ENCODE assay signal across 25 cellular contexts in genomic region chr9:100587375-100587774, GRCh38. TPM values are rescaled to one million over a fixed set of nuclear protein-coding genes. Genes with fewer than 3 reads are reported as not detected.
DNase-seq lines count a peak whose midpoint lies in the region; ATAC-seq and TF ChIP-seq lines count a peak whose summit lies in the region.
"Had no signal": no experiment of that assay in that cellular context is flagged by ENCODE, and none has a peak within 500 bp of the region (broad histone marks: within the 10 kb centered on the region; RNA-seq: fewer than 3 reads in every experiment).

No MANE protein-coding gene starts in this region.

- no peaks in the 10 kb centered on the region for H3K27me3 Mint-ChIP-seq in WTC11 (ENCODE audit: low read depth)
- H3K27me3 Mint-ChIP-seq in activated T-helper 2 cell treated with anti-CD3 and anti-CD28 coated beads, Interferon-gamma antibody, Interleukin-2, Interleukin-4, amounts not matched to agents 10 μg/mL and 5 μg/mL and 100 μg/mL, durations not matched to agents 14 hours and 24 hours and 36 hours (ENCODE audit: low read depth), result no peaks in the 10 kb centered on the region
- H3K27me3 Mint-ChIP-seq in activated naive CD4-positive, alpha-beta T cell treated with anti-CD3 and anti-CD28 coated beads for 36 hours (ENCODE audit: low read depth), result no peaks in the 10 kb centered on the region
- H3K27me3 Mint-ChIP-seq: activated CD8-positive, alpha-beta memory T cell treated with anti-CD3 and anti-CD28 coated beads, Interleukin-2, amount 10 ng/mL, durations not matched to agents 7 days and 5 days; activated naive CD8-positive, alpha-beta T cell treated with anti-CD3 and anti-CD28 coated beads, Interleukin-2, amount 50 U/mL, for 24 hours; activated T-helper 17 cell treated with anti-CD3 and anti-CD28 coated beads, Interleukin-2, amount 50 U/mL, for 72 hours; CD4-positive, CD25-positive, alpha-beta regulatory T cell had no signal

- H3K27ac Mint-ChIP-seq in WTC11, result peak overlapping the region; percentile 18; the same call in 1 of the 2 replicates
- no peak overlapping the region for H3K27ac Mint-ChIP-seq in activated T-helper 2 cell treated with anti-CD3 and anti-CD28 coated beads, Interferon-gamma antibody, Interleukin-2, Interleukin-4, amounts not matched to agents 10 μg/mL and 5 μg/mL and 100 μg/mL, durations not matched to agents 14 hours and 24 hours and 36 hours
- H3K27ac Mint-ChIP-seq in activated naive CD4-positive, alpha-beta T cell treated with anti-CD3 and anti-CD28 coated beads for 36 hours, result no peak overlapping the region
- H3K27ac Mint-ChIP-seq: activated CD8-positive, alpha-beta memory T cell treated with anti-CD3 and anti-CD28 coated beads, Interleukin-2, amount 10 ng/mL, durations not matched to agents 7 days and 5 days; activated naive CD8-positive, alpha-beta T cell treated with anti-CD3 and anti-CD28 coated beads, Interleukin-2, amount 50 U/mL, for 24 hours; activated T-helper 17 cell treated with anti-CD3 and anti-CD28 coated beads, Interleukin-2, amount 50 U/mL, for 72 hours; CD4-positive, CD25-positive, alpha-beta regulatory T cell had no signal

- no peak for TF ChIP-seq CTCF in WTC11 (IDR thresholded peaks at IDR 0.05)

- POLR2A ChIA-PET in WTC11 (lab: Charles Lee), result no interaction called here

- 0 out of 2 replicates have a peak, but pooled peaks cover 7% of the 10 kb centered on the region for H3K36me3 Mint-ChIP-seq in WTC11
- H3K36me3 Mint-ChIP-seq in activated T-helper 2 cell treated with anti-CD3 and anti-CD28 coated beads, Interferon-gamma antibody, Interleukin-2, Interleukin-4, amounts not matched to agents 10 μg/mL and 5 μg/mL and 100 μg/mL, durations not matched to agents 14 hours and 24 hours and 36 hours (ENCODE audit: low read depth), result no peaks in the 10 kb centered on the region
- no peaks in the 10 kb centered on the region for H3K36me3 Mint-ChIP-seq in activated naive CD4-positive, alpha-beta T cell treated with anti-CD3 and anti-CD28 coated beads for 36 hours (ENCODE audit: low read depth)
- H3K36me3 Mint-ChIP-seq: activated CD8-positive, alpha-beta memory T cell treated with anti-CD3 and anti-CD28 coated beads, Interleukin-2, amount 10 ng/mL, durations not matched to agents 7 days and 5 days; CD4-positive, CD25-positive, alpha-beta regulatory T cell had no signal

- CTCF ChIA-PET in WTC11 (lab: Charles Lee), result no interaction called here
- CTCF ChIA-PET in activated naive CD4-positive, alpha-beta T cell treated with anti-CD3 and anti-CD28 coated beads for 36 hours (lab: Charles Lee), result interaction anchor here (0.6 to 1.0 kb wide), 2 partner anchors 12 to 14 kb away, joined by 3 read pairs; no protein-coding TSS in a partner anchor

- H3K4me1 Mint-ChIP-seq in WTC11, result no peaks in the 10 kb centered on the region
- no peaks in the 10 kb centered on the region for H3K4me1 Mint-ChIP-seq in activated T-helper 2 cell treated with anti-CD3 and anti-CD28 coated beads, Interferon-gamma antibody, Interleukin-2, Interleukin-4, amounts not matched to agents 10 μg/mL and 5 μg/mL and 100 μg/mL, durations not matched to agents 14 hours and 24 hours and 36 hours (ENCODE audit: low read depth)
- no peaks in the 10 kb centered on the region for H3K4me1 Mint-ChIP-seq in activated naive CD4-positive, alpha-beta T cell treated with anti-CD3 and anti-CD28 coated beads for 36 hours (ENCODE audit: low read depth)
- H3K4me1 Mint-ChIP-seq: activated CD8-positive, alpha-beta memory T cell treated with anti-CD3 and anti-CD28 coated beads, Interleukin-2, amount 10 ng/mL, durations not matched to agents 7 days and 5 days; activated naive CD8-positive, alpha-beta T cell treated with anti-CD3 and anti-CD28 coated beads, Interleukin-2, amount 50 U/mL, for 24 hours; activated T-helper 17 cell treated with anti-CD3 and anti-CD28 coated beads, Interleukin-2, amount 50 U/mL, for 72 hours; CD4-positive, CD25-positive, alpha-beta regulatory T cell had no signal

- DNase-seq in Caki2 (ENCODE audit: low read depth) (peak; percentile 66), LoVo (ENCODE audit: low spot score) (peak; percentile 34), WTC11 (ENCODE audit: low spot score) (no peak), iris pigment epithelial cell (ENCODE audit: low read depth) (peak; percentile 18)
- no peak for DNase-seq in activated T-helper 2 cell treated with anti-CD3 and anti-CD28 coated beads, Interferon-gamma antibody, Interleukin-2, Interleukin-4, amounts not matched to agents 10 μg/mL and 5 μg/mL and 100 μg/mL, durations not matched to agents 14 hours and 24 hours and 36 hours (ENCODE audit: low spot score)
- no peak for DNase-seq in activated naive CD4-positive, alpha-beta T cell treated with anti-CD3 and anti-CD28 coated beads for 36 hours
- DNase-seq: activated CD4-positive, CD25-positive, alpha-beta regulatory T cell treated with anti-CD3 and anti-CD28 coated beads, Interleukin-2, amount 50 U/mL, for 72 hours; activated CD8-positive, alpha-beta memory T cell treated with anti-CD3 and anti-CD28 coated beads, Interleukin-2, amount 10 ng/mL, durations not matched to agents 7 days and 5 days; activated naive CD8-positive, alpha-beta T cell treated with anti-CD3 and anti-CD28 coated beads, Interleukin-2, amount 50 U/mL, for 24 hours; caudate nucleus; CD4-positive, CD25-positive, alpha-beta regulatory T cell; DMS53; effector CD4-positive, alpha-beta T cell; left colon; MV-4-11; NCI-H2029; occipital lobe; SIG-M5; stimulated activated naive CD8-positive, alpha-beta T cell treated with anti-CD3 and anti-CD28 coated beads, Interleukin-15, Interleukin-2, amounts not matched to agents 100 U/mL and 50 U/mL, for 24 hours; upper lobe of right lung had no signal

- H3K4me3 Mint-ChIP-seq in WTC11, result no peak overlapping the region
- H3K4me3 Mint-ChIP-seq in activated T-helper 2 cell treated with anti-CD3 and anti-CD28 coated beads, Interferon-gamma antibody, Interleukin-2, Interleukin-4, amounts not matched to agents 10 μg/mL and 5 μg/mL and 100 μg/mL, durations not matched to agents 14 hours and 24 hours and 36 hours (ENCODE audit: low read depth), result no peak overlapping the region
- H3K4me3 Mint-ChIP-seq in activated naive CD4-positive, alpha-beta T cell treated with anti-CD3 and anti-CD28 coated beads for 36 hours, result no peak overlapping the region
- H3K4me3 Mint-ChIP-seq: activated CD8-positive, alpha-beta memory T cell treated with anti-CD3 and anti-CD28 coated beads, Interleukin-2, amount 10 ng/mL, durations not matched to agents 7 days and 5 days; activated naive CD8-positive, alpha-beta T cell treated with anti-CD3 and anti-CD28 coated beads, Interleukin-2, amount 50 U/mL, for 24 hours; activated T-helper 17 cell treated with anti-CD3 and anti-CD28 coated beads, Interleukin-2, amount 50 U/mL, for 72 hours; CD4-positive, CD25-positive, alpha-beta regulatory T cell had no signal

- H3K9me3 Mint-ChIP-seq in WTC11, result no peaks in the 10 kb centered on the region
- H3K9me3 Mint-ChIP-seq in activated T-helper 2 cell treated with anti-CD3 and anti-CD28 coated beads, Interferon-gamma antibody, Interleukin-2, Interleukin-4, amounts not matched to agents 10 μg/mL and 5 μg/mL and 100 μg/mL, durations not matched to agents 14 hours and 24 hours and 36 hours, result no peaks in the 10 kb centered on the region
- no peaks in the 10 kb centered on the region for H3K9me3 Mint-ChIP-seq in activated naive CD4-positive, alpha-beta T cell treated with anti-CD3 and anti-CD28 coated beads for 36 hours
- H3K9me3 Mint-ChIP-seq: activated naive CD8-positive, alpha-beta T cell treated with anti-CD3 and anti-CD28 coated beads, Interleukin-2, amount 50 U/mL, for 24 hours; activated T-helper 17 cell treated with anti-CD3 and anti-CD28 coated beads, Interleukin-2, amount 50 U/mL, for 72 hours; CD4-positive, CD25-positive, alpha-beta regulatory T cell had no signal

- in situ Hi-C loops in Caki2 (cut with HindIII; ENCODE audit: low pct_unique_long_range_greater_than_20kb, low sequenced_read_pairs), result no loop called here

- intact Hi-C loops in activated T-helper 2 cell treated with anti-CD3 and anti-CD28 coated beads, Interferon-gamma antibody, Interleukin-2, Interleukin-4, amounts not matched to agents 10 μg/mL and 5 μg/mL and 100 μg/mL, durations not matched to agents 14 hours and 24 hours and 36 hours (cut with micrococcal nuclease), result no loop called here
- intact Hi-C loops in activated naive CD4-positive, alpha-beta T cell treated with anti-CD3 and anti-CD28 coated beads for 36 hours (cut with micrococcal nuclease), result no loop called here

- ATAC-seq in WTC11 (no peak), GM19455 (IDR thresholded peaks at IDR 0.05; ENCODE audit: unreplicated experiment) (no peak), HG02571 (IDR thresholded peaks at IDR 0.05; ENCODE audit: unreplicated experiment) (no peak)
- ATAC-seq: activated CD8-positive, alpha-beta memory T cell treated with anti-CD3 and anti-CD28 coated beads, Interleukin-2, amount 10 ng/mL, durations not matched to agents 7 days and 5 days; activated naive CD8-positive, alpha-beta T cell treated with anti-CD3 and anti-CD28 coated beads, Interleukin-2, amount 50 U/mL, for 24 hours; activated T-helper 17 cell treated with anti-CD3 and anti-CD28 coated beads, Interleukin-2, amount 50 U/mL, for 72 hours; left colon; sciatic nerve; stimulated activated naive CD8-positive, alpha-beta T cell treated with anti-CD3 and anti-CD28 coated beads, Interleukin-15, Interleukin-2, amounts not matched to agents 100 U/mL and 50 U/mL, for 24 hours; upper lobe of right lung had no signal

RNA-seq across cellular contexts. Expression of gene CAVIN4, which starts 9.5 kb away (rescaled TPM):
- 0.74 TPM in 1 of 2 replicates, not detected in the other for total RNA-seq in Caki2 (2014; rRNA removed; shearing (Covaris generic); ENCODE audit: low replicate concordance)
- total RNA-seq in WTC11 (2021), result 6.7 to 7.1 TPM (median 6.8 TPM) in 3 replicates
- total RNA-seq in activated T-helper 2 cell treated with anti-CD3 and anti-CD28 coated beads, Interferon-gamma antibody, Interleukin-2, Interleukin-4, amounts not matched to agents 10 μg/mL and 5 μg/mL and 100 μg/mL, durations not matched to agents 14 hours and 24 hours and 36 hours, result 0.23 and 0.34 TPM in 2 replicates
- not detected for total RNA-seq in activated naive CD4-positive, alpha-beta T cell treated with anti-CD3 and anti-CD28 coated beads for 36 hours
- total RNA-seq: mononuclear cell had no signal

Comparison
In these comparisons a context has a peak if more than half of its experiments do, and no peak if none do; other contexts are left out.
1. DNase-seq: peak in Caki2 (single experiment), LoVo (single experiment) and iris pigment epithelial cell (single experiment); none in WTC11 (single experiment), activated T-helper 2 cell treated with anti-CD3 and anti-CD28 coated beads, Interferon-gamma antibody, Interleukin-2, Interleukin-4, amounts not matched to agents 10 μg/mL and 5 μg/mL and 100 μg/mL, durations not matched to agents 14 hours and 24 hours and 36 hours (single experiment) and activated naive CD4-positive, alpha-beta T cell treated with anti-CD3 and anti-CD28 coated beads for 36 hours (single experiment).